9 cellular contexts compared by ENCODE assay signal in genomic region chr11:128052912-128053641, GRCh38.
DNase-seq lines count a peak whose midpoint lies in the region; ATAC-seq, FAIRE-seq and TF ChIP-seq lines count a peak whose summit lies in the region.
"Had no signal": no experiment of that assay in that cellular context is flagged by ENCODE, and none has a peak within 500 bp of the region (broad histone marks: within the 10 kb centered on the region; RNA-seq: fewer than 3 reads in every experiment).

No MANE protein-coding gene starts in this region.

- H3K27me3 Mint-ChIP-seq in activated naive CD8-positive, alpha-beta T cell treated with anti-CD3 and anti-CD28 coated beads, Interleukin-2, amount 10 ng/mL, durations not matched to agents 7 days and 5 days, result no peaks in the 10 kb centered on the region
- no peaks in the 10 kb centered on the region for H3K27me3 Mint-ChIP-seq in neural crest cell (ENCODE audit: low read depth)

- POLR2A ChIA-PET in activated naive CD8-positive, alpha-beta T cell treated with anti-CD3 and anti-CD28 coated beads, Interleukin-2, amount 10 ng/mL, durations not matched to agents 7 days and 5 days (lab: Charles Lee), result interaction anchor here (1.0 to 2.3 kb wide), 2 partner anchors 15 to 1572 kb away, joined by 3 to 19 read pairs; no protein-coding TSS in a partner anchor

- peak overlapping the region; percentile 81 for H3K27ac Mint-ChIP-seq in activated naive CD8-positive, alpha-beta T cell treated with anti-CD3 and anti-CD28 coated beads, Interleukin-2, amount 10 ng/mL, durations not matched to agents 7 days and 5 days
- H3K27ac Mint-ChIP-seq in neural crest cell (ENCODE audit: unreplicated experiment), result peak overlapping the region; percentile 61

- no peak for FAIRE-seq in GM12891 (lab: Jason Lieb, UNC)
- FAIRE-seq: colon had no signal

- peaks cover 47% of the 10 kb centered on the region for H3K4me1 Mint-ChIP-seq in activated naive CD8-positive, alpha-beta T cell treated with anti-CD3 and anti-CD28 coated beads, Interleukin-2, amount 10 ng/mL, durations not matched to agents 7 days and 5 days
- peaks cover 22% of the 10 kb centered on the region for H3K4me1 Mint-ChIP-seq in neural crest cell

- DNase-seq in GM12891 (ENCODE audit: insufficient read length, low spot score), result no peak
- DNase-seq in HT-29 (ENCODE audit: low spot score), result peak; percentile 19
- no peak for DNase-seq in activated naive CD8-positive, alpha-beta T cell treated with anti-CD3 and anti-CD28 coated beads, Interleukin-2, amount 10 ng/mL, durations not matched to agents 7 days and 5 days
- DNase-seq in neural crest cell (ENCODE audit: low read depth, low spot score), result no peak
- DNase-seq in 8988T, result no peak
- no peak for DNase-seq in activated CD4-positive, CD25-positive, alpha-beta regulatory T cell treated with anti-CD3 and anti-CD28 coated beads, Interleukin-2, amount 50 U/mL, for 72 hours
- DNase-seq in NK-92 treated with Interleukin-12 subunit alpha and Interleukin-12 subunit beta, amount 100 ng/mL, for 24 hours (lab: John Stamatoyannopoulos, UW), result no peak
- no peak for DNase-seq in NCI-H2227 (lab: John Stamatoyannopoulos, UW; ENCODE audit: unreplicated experiment)

- TF ChIP-seq CTCF in neural crest cell (conservative IDR thresholded peaks at IDR 0.05), result no peak

- H3K36me3 Mint-ChIP-seq in activated naive CD8-positive, alpha-beta T cell treated with anti-CD3 and anti-CD28 coated beads, Interleukin-2, amount 10 ng/mL, durations not matched to agents 7 days and 5 days, result peaks cover 3% of the 10 kb centered on the region
- H3K36me3 Mint-ChIP-seq in neural crest cell (ENCODE audit: low read depth), result no peaks in the 10 kb centered on the region

- ATAC-seq in activated naive CD8-positive, alpha-beta T cell treated with anti-CD3 and anti-CD28 coated beads, Interleukin-2, amount 10 ng/mL, durations not matched to agents 7 days and 5 days (ENCODE audit: low read depth), result peak; percentile 61

- peak overlapping the region; percentile 74 for H3K4me3 Mint-ChIP-seq in activated naive CD8-positive, alpha-beta T cell treated with anti-CD3 and anti-CD28 coated beads, Interleukin-2, amount 10 ng/mL, durations not matched to agents 7 days and 5 days
- H3K4me3 Mint-ChIP-seq in neural crest cell, result no peak overlapping the region

- TF ChIP-seq POLR2A in GM12891 (IDR thresholded peaks at IDR 0.05; ENCODE audit: low read depth, low read length), result no peak

- peaks cover 2% of the 10 kb centered on the region for H3K9me3 Mint-ChIP-seq in activated naive CD8-positive, alpha-beta T cell treated with anti-CD3 and anti-CD28 coated beads, Interleukin-2, amount 10 ng/mL, durations not matched to agents 7 days and 5 days
- no peaks in the 10 kb centered on the region for H3K9me3 Mint-ChIP-seq in neural crest cell

TF ChIP-seq in GM12891, 5 proteins besides CTCF, POLR2A, EP300 and RAD21:
- TF ChIP-seq TAF1 (IDR thresholded peaks at IDR 0.05; ENCODE audit: low read depth, low read length) (no peak), SPI1 (IDR thresholded peaks at IDR 0.05; ENCODE audit: low read depth, low read length) (peak; percentile 42; the same call in 1 of the 2 replicates), POU2F2 (IDR thresholded peaks at IDR 0.05; ENCODE audit: low read depth, low read length) (no peak), PAX5 (IDR thresholded peaks at IDR 0.05; ENCODE audit: insufficient read depth, low read length, severe bottlenecking) (no peak), POLR2AphosphoS5 (IDR thresholded peaks at IDR 0.05; ENCODE audit: low read depth, low read length) (no peak)
